2 cellular contexts compared by ENCODE assay signal in genomic region chr11:126581871-126582270, GRCh38.
TF ChIP-seq lines count a peak whose summit lies in the region.

No MANE protein-coding gene starts in this region.

TF ChIP-seq in GM23338, 12 proteins besides CTCF, POLR2A, EP300 and RAD21 (continued from another document):
- TF ChIP-seq ZNF462 (CRISPR knock-in tag; IDR thresholded peaks at IDR 0.05) (no peak), EZH2phosphoT487 (IDR thresholded peaks at IDR 0.05; ENCODE audit: unreplicated experiment) (no peak), EZH2 (IDR thresholded peaks at IDR 0.05; ENCODE audit: low read depth, unreplicated experiment) (no peak), JUNB (IDR thresholded peaks at IDR 0.05; ENCODE audit: unreplicated experiment) (no peak), CREB1 (CRISPR knock-in tag; IDR thresholded peaks at IDR 0.05; ENCODE audit: low read depth) (no peak), ZNF114 (CRISPR knock-in tag; IDR thresholded peaks at IDR 0.05) (no peak), ETS1 (IDR thresholded peaks at IDR 0.05) (no peak), STAT1 (IDR thresholded peaks at IDR 0.05; ENCODE audit: unreplicated experiment) (no peak), NANOG (IDR thresholded peaks at IDR 0.05; ENCODE audit: borderline replicate concordance) (no peak)

TF ChIP-seq in WTC11, 78 proteins besides CTCF, POLR2A, EP300 and RAD21 (continued from another document):
- TF ChIP-seq ZMAT4 (CRISPR knock-in tag; IDR thresholded peaks at IDR 0.05) (no peak), ZNF121 (CRISPR knock-in tag; IDR thresholded peaks at IDR 0.05) (peak; percentile 63; the same call in 1 of the 2 replicates), ATF3 (CRISPR knock-in tag; conservative IDR thresholded peaks at IDR 0.05) (no peak)
TF ChIP-seq in WTC11: peak in this region for 3.
